1 cellular context compared by ENCODE assay signal in the genomic region with DNA sequence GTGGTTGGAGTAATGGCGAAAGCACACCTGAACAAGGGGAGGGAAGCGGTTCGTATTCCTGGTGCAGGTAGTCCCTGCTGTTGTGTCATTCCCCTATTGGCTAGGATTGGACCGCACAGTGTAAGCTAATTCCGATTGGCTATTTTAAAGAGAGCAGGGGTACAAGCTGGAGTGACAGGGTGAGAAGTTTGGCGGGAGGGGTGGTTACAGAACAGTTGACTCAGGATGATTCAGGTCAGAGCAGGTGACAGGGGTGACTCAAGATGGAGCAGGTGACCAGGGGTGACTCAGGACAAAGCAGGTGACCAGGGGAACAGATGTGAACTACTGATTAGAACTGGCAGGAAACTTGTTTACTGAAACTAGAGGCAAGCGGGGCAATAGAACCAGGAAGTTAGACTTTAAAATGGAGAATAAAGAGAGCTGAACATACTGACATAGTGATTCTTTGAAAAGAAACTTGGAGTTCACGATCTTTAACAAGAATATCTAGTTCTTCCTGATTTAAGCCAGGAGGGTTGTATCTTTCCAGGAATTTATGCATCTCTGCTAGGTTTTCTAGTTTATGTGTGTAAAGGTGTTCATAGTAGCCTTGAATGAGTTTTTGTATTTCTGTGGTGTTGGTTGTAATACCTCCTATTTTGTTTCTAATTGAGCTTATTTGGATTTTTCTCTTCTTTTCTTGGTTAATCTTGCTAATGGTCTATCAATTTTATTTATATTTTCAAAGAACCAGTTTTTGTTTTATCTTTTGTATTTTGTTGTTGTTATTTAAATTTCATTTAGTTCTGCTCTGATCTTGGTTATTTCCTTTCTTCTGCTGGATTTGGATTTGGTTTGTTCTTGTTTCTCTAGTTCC.
TF ChIP-seq lines count a peak whose summit lies in the region.
"Not testable (repeated sequence)": the region's sequence is repeated elsewhere in the genome, so short reads cannot be mapped to it uniquely, and the experiment has no call there.

No MANE protein-coding gene starts in this region.

TF ChIP-seq in K562, 482 proteins besides CTCF, POLR2A, EP300 and RAD21 (continued from another document and continues in another):
- TF ChIP-seq MGA (IDR thresholded peaks at IDR 0.05), result peak; percentile 51; the same call in 1 of the 2 replicates
- TF ChIP-seq LEF1 (IDR thresholded peaks at IDR 0.05), result peak; percentile 73
- TF ChIP-seq RB1 (IDR thresholded peaks at IDR 0.05; ENCODE audit: low read depth), result peak; percentile 17; the same call in 1 of the 2 replicates
- peak; percentile 32; the same call in 1 of the 2 replicates for TF ChIP-seq STAT5A (IDR thresholded peaks at IDR 0.05; ENCODE audit: borderline replicate concordance, low read length)
- peak; percentile 73; the same call in 1 of the 2 replicates for TF ChIP-seq SMARCA4 (IDR thresholded peaks at IDR 0.05)
- TF ChIP-seq EP400 (IDR thresholded peaks at IDR 0.05), result peak; percentile 56
- peak; percentile 56 for TF ChIP-seq CCNT2 (IDR thresholded peaks at IDR 0.05; ENCODE audit: borderline replicate concordance, extremely low read depth, insufficient read length, low read depth, low read length)
- peak; percentile 73; the same call in 1 of the 2 replicates for TF ChIP-seq SMARCC2 (IDR thresholded peaks at IDR 0.05; ENCODE audit: low read depth)
- peak; percentile 86 for TF ChIP-seq FOXJ2 (tag; IDR thresholded peaks at IDR 0.05)
- TF ChIP-seq ZBTB40 (IDR thresholded peaks at IDR 0.05), result 0 out of 2 replicates have a peak, but pooled peaks have one; percentile 39
- TF ChIP-seq ZBTB40 (CRISPR knock-in tag; IDR thresholded peaks at IDR 0.05); CREB1 (IDR thresholded peaks at IDR 0.05); FOXM1 (CRISPR knock-in tag; IDR thresholded peaks at IDR 0.05; ENCODE audit: low read depth): not testable (repeated sequence)
- TF ChIP-seq ETV1 (tag; conservative IDR thresholded peaks at IDR 0.05; ENCODE audit: low read depth), result peak; percentile 66
- peak; percentile 75; the same call in 1 of the 2 replicates for TF ChIP-seq BACH1 (tag; IDR thresholded peaks at IDR 0.05)
- peak; percentile 42 for TF ChIP-seq HMGN3 (IDR thresholded peaks at IDR 0.05; ENCODE audit: borderline replicate concordance, extremely low read depth, insufficient read length, low read depth, low read length)
- TF ChIP-seq TFAP4 (CRISPR knock-in tag; IDR thresholded peaks at IDR 0.05; ENCODE audit: borderline replicate concordance), result peak; percentile 77
- peak; percentile 70 for TF ChIP-seq ZNF197 (CRISPR knock-in tag; IDR thresholded peaks at IDR 0.05; ENCODE audit: low read depth)
- peak; percentile 36; the same call in 1 of the 2 replicates for TF ChIP-seq RFX1 (IDR thresholded peaks at IDR 0.05)
- peak; percentile 16; the same call in 1 of the 2 replicates for TF ChIP-seq CREB1 (CRISPR knock-in tag; IDR thresholded peaks at IDR 0.05)
- peak; percentile 87 for TF ChIP-seq SMARCE1 (IDR thresholded peaks at IDR 0.05)
- TF ChIP-seq TCF3 (CRISPR knock-in tag; IDR thresholded peaks at IDR 0.05), result peak; percentile 78
- TF ChIP-seq FOXM1 (IDR thresholded peaks at IDR 0.05; ENCODE audit: low read depth), result peak; percentile 88
- peak; percentile 90 for TF ChIP-seq CTBP1 (IDR thresholded peaks at IDR 0.05; ENCODE audit: borderline replicate concordance)
- peak; percentile 98 for TF ChIP-seq ATF3 (IDR thresholded peaks at IDR 0.05)
- peak; percentile 92 for TF ChIP-seq ATF3 (CRISPR knock-in tag; conservative IDR thresholded peaks at IDR 0.05)
- peak; percentile 77 for TF ChIP-seq L3MBTL2 (IDR thresholded peaks at IDR 0.05)
- peak; percentile 82 for TF ChIP-seq RAD51 (IDR thresholded peaks at IDR 0.05; ENCODE audit: borderline replicate concordance, low read depth)
- peak in 1 of 2 experiments; percentile 13 for TF ChIP-seq E2F6 (IDR thresholded peaks at IDR 0.05; ENCODE audit: borderline replicate concordance in 1 of 2, extremely low read depth in 1 of 2, insufficient read depth in 1 of 2, insufficient read length in 1 of 2, low read depth in 1 of 2, low read length in 1 of 2, poor library complexity in 1 of 2, severe bottlenecking in 1 of 2)
- 0 out of 4 replicates have a peak, but pooled peaks of 1 of the 2 experiments have one; percentile 18 for TF ChIP-seq TBL1XR1 (IDR thresholded peaks at IDR 0.05; ENCODE audit: low read length in 2 of 2)
